16 cellular contexts compared by ENCODE assay signal in the genomic region with DNA sequence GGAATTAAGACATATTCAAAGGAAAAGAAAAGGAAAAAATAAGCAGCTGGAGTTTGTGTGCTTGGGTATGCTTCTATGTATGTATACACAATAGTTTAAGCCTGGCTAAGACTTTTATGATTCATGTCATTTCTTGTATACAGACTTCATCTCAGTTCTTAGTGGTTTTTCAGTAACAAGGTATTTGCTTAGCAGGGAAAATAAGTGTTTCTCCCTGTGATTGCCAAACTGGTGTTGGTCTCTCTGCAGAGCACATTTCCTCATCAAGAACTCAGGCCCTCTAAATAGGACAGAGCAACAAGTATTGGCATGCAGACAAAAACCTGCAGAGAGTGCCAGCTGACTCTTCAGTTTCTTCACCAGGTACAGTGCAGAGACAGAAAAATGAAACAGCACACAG.
DNase-seq lines count a peak whose midpoint lies in the region; TF ChIP-seq lines count a peak whose summit lies in the region.
"Had no signal": no experiment of that assay in that cellular context is flagged by ENCODE, and none has a peak within 500 bp of the region (broad histone marks: within the 10 kb centered on the region; RNA-seq: fewer than 3 reads in every experiment).

No MANE protein-coding gene starts in this region.

- no peak overlapping the region for H4K12ac ChIP-seq in trophoblast cell (ENCODE audit: low read depth, low read length)

- H3K9ac ChIP-seq in GM23248 (no peak overlapping the region), trophoblast cell (ENCODE audit: low read length) (no peak overlapping the region)

- H3K36me3 ChIP-seq in GM23248 (ENCODE audit: low read depth) (no peaks in the 10 kb centered on the region), spleen (no peaks in the 10 kb centered on the region), trophoblast cell (ENCODE audit: control insufficient read depth in 1 of 2, insufficient read depth in 2 of 2, low read length in 2 of 2) (no peaks in the 10 kb centered on the region)

- H3K4me2 ChIP-seq in GM23248 (ENCODE audit: unreplicated experiment) (no peak overlapping the region), trophoblast cell (ENCODE audit: low read length) (no peak overlapping the region)

- TF ChIP-seq POLR2A in spleen (IDR thresholded peaks at IDR 0.05) = no peak

- H3K4me1 ChIP-seq in GM23248 (ENCODE audit: insufficient read depth) (peaks cover 17% of the 10 kb centered on the region), spleen (no peaks in the 10 kb centered on the region), trophoblast cell (ENCODE audit: control insufficient read depth in 1 of 2, insufficient read depth in 2 of 2, low read length in 2 of 2) (no peaks in the 10 kb centered on the region)

- peak; percentile 4 for DNase-seq in GM23248
- DNase-seq in RPMI8226 = peak; percentile 46
- peak; percentile 13 for DNase-seq in fibroblast of pulmonary artery (ENCODE audit: low read depth)
- peak; percentile 49 for DNase-seq in renal cortical epithelial cell (ENCODE audit: low read depth)
- no peak for DNase-seq in NCI-H510A (lab: John Stamatoyannopoulos, UW)
- no peak for DNase-seq in spleen
- no peak for DNase-seq in trophoblast cell
- no peak for DNase-seq in NCI-H146 treated with DMSO at 0.1 percent for 48 hours (lab: John Stamatoyannopoulos, UW; ENCODE audit: unreplicated experiment)
- DNase-seq: CD4-positive, CD25-positive, alpha-beta regulatory T cell; EL; Karpas-422; kidney glomerular epithelial cell; NCI-H187; NCI-H774; SHP77 treated with DMSO at 0.1 percent for 48 hours; T-helper 17 cell had no signal

- no peak overlapping the region for H3K14ac ChIP-seq in trophoblast cell (ENCODE audit: low read length)

- H3K79me2 ChIP-seq in GM23248 (ENCODE audit: insufficient read depth) = no peaks in the 10 kb centered on the region
- H3K79me2 ChIP-seq in trophoblast cell (ENCODE audit: control insufficient read depth, insufficient read depth, low read length, poor library complexity) = no peaks in the 10 kb centered on the region

- H3K4me3 ChIP-seq in GM23248 (no peak overlapping the region), fibroblast of pulmonary artery (replicated peaks; ENCODE audit: low read depth, low read length) (no peak overlapping the region), spleen (no peak overlapping the region), trophoblast cell (ENCODE audit: low read depth, low read length) (no peak overlapping the region)

- no peak overlapping the region for H2BK5ac ChIP-seq in trophoblast cell (ENCODE audit: low read depth, low read length, poor library complexity)

- peaks cover 12% of the 10 kb centered on the region; the same call in 1 of the 2 replicates for H3F3A ChIP-seq in GM23248 (ENCODE audit: insufficient read depth)

- no peak overlapping the region for H3K23ac ChIP-seq in trophoblast cell (ENCODE audit: low read length)

- TF ChIP-seq CTCF in fibroblast of pulmonary artery (IDR thresholded peaks at IDR 0.05; ENCODE audit: low read length, missing control alignments) = no peak
- TF ChIP-seq CTCF in spleen (IDR thresholded peaks at IDR 0.05 in 8 of 11, conservative IDR thresholded peaks at IDR 0.05 in 3 of 11) = no peak

- intact Hi-C loops in spleen (cut with DNase I; ENCODE audit: low total_unique reads) = no loop called here

- H2AK5ac ChIP-seq in trophoblast cell (ENCODE audit: low read length) = no peak overlapping the region

- no peaks in the 10 kb centered on the region for H3K9me3 ChIP-seq in GM23248 (ENCODE audit: low read depth)
- H3K9me3 ChIP-seq in spleen = no peaks in the 10 kb centered on the region
- no peaks in the 10 kb centered on the region for H3K9me3 ChIP-seq in trophoblast cell (ENCODE audit: insufficient read depth, low read depth, low read length)

- H4K91ac ChIP-seq in trophoblast cell (ENCODE audit: low read depth, low read length) = no peak overlapping the region

- H2AFZ ChIP-seq in GM23248 = no peak overlapping the region
- no peak overlapping the region for H2AFZ ChIP-seq in trophoblast cell (ENCODE audit: insufficient read depth, low read length, poor library complexity)

- H2BK12ac ChIP-seq in trophoblast cell (ENCODE audit: low read length) = no peak overlapping the region

- H3K9me2 ChIP-seq in GM23248 (ENCODE audit: insufficient read depth) = no peaks in the 10 kb centered on the region

- H4K8ac ChIP-seq in trophoblast cell (ENCODE audit: low read depth, low read length) = no peak overlapping the region

- H3K27ac ChIP-seq in GM23248 (no peak overlapping the region), spleen (no peak overlapping the region), trophoblast cell (ENCODE audit: low read depth, low read length) (no peak overlapping the region)

- H2BK120ac ChIP-seq in trophoblast cell (ENCODE audit: insufficient read depth, low read length, poor library complexity) = no peak overlapping the region

- no peaks in the 10 kb centered on the region for H3K79me1 ChIP-seq in trophoblast cell (ENCODE audit: low read length)

- H3K27me3 ChIP-seq in GM23248 (replicated peaks; ENCODE audit: insufficient read depth) = no peaks in the 10 kb centered on the region
- H3K27me3 ChIP-seq in spleen (replicated peaks in 1 of 7) = no peaks in the 10 kb centered on the region
- H3K27me3 ChIP-seq in trophoblast cell (ENCODE audit: insufficient read depth, low read length) = no peaks in the 10 kb centered on the region

- no peak overlapping the region for H3K18ac ChIP-seq in trophoblast cell (ENCODE audit: low read length)

- H3K4ac ChIP-seq in trophoblast cell (ENCODE audit: low read depth, low read length) = no peak overlapping the region

- no peaks in the 10 kb centered on the region for H4K20me1 ChIP-seq in GM23248 (ENCODE audit: insufficient read depth)

- in situ Hi-C loops in GM23248 (cut with MboI) = no loop called here

Comparison
In these comparisons a context has a peak if more than half of its experiments do, and no peak if none do; other contexts are left out.
1. DNase-seq: peak in GM23248 (single experiment), RPMI8226 (single experiment), fibroblast of pulmonary artery (single experiment) and renal cortical epithelial cell (single experiment); none in NCI-H510A (single experiment), spleen (single experiment), trophoblast cell (0 of 2) and NCI-H146 treated with DMSO at 0.1 percent for 48 hours (single experiment).